In the genomic region with DNA sequence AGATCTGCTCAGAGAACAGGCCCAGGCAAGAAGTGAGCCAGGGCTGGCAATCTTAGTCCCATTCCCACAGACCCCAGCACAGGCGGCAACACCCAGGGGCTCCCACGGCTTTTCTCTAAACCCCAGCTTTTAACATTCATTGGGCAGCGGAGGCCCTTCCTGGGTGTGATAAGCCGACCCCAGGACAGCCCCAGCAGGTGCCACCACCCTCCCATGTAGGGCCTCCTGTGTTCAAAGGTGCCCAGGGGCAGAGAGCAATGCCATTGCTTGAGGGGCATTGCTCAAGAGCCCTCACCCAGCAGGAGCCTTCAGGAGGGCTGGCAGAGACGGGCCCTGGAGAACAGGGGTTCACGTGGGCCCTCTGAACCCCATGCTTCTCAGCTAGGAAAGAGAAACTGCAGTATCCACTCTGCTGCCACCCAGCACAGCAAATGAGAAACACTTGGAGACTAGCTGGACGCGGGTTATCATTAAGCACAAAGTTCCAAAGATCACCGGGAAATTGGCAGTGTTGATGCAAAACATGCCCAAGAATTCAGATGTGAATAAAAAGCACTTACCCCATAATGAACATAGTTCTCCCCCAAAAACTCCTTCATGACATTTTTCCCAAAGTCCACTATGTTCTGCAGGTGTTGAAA, we compare ENCODE assay signal across 19 cellular contexts. TPM values are rescaled to one million over a fixed set of nuclear protein-coding genes. Genes with fewer than 3 reads are reported as not detected.
DNase-seq lines count a peak whose midpoint lies in the region; ATAC-seq, FAIRE-seq and TF ChIP-seq lines count a peak whose summit lies in the region.
"Had no signal": no experiment of that assay in that cellular context is flagged by ENCODE, and none has a peak within 500 bp of the region (broad histone marks: within the 10 kb centered on the region; RNA-seq: fewer than 3 reads in every experiment).

No MANE protein-coding gene starts in this region.

- BruUV-seq in HepG2 (replicated peaks; lab: Mats Ljungman, UMichigan) = no TSS peak

- H3K9me3 Mint-ChIP-seq in glutamatergic neuron (ENCODE audit: unreplicated experiment) = peaks cover 2% of the 10 kb centered on the region
- H3K9me3 Mint-ChIP-seq: CD4-positive, alpha-beta T cell; IgD-negative memory B cell had no signal

- H3K27ac Mint-ChIP-seq in glutamatergic neuron (ENCODE audit: unreplicated experiment) = no peak overlapping the region
- H3K27ac Mint-ChIP-seq: CD4-positive, alpha-beta T cell; IgD-negative memory B cell had no signal

- no peak for DNase-seq in HepG2 (ENCODE audit: low spot score)
- DNase-seq in esophagus squamous epithelium (lab: John Stamatoyannopoulos, UW) = no peak
- DNase-seq in ovary = peak in 3 of 5 donors; percentile 7 to 18 (median 14)
- DNase-seq in aorta = peak; percentile 15 to 56
- no peak for DNase-seq in glutamatergic neuron
- DNase-seq in NK-92 treated with Interleukin-12 subunit alpha and Interleukin-12 subunit beta, amount 100 ng/mL, for 24 hours (lab: John Stamatoyannopoulos, UW) = no peak
- DNase-seq: Calu3; CD4-positive, alpha-beta T cell; NCI-H1436 treated with DMSO at 0.1 percent for 48 hours; NCI-H2081; NCI-H526; PC-9 had no signal

- peaks cover 10% of the 10 kb centered on the region for H3K79me2 ChIP-seq in HepG2 (ENCODE audit: insufficient read depth, low read length)

- H2AFZ ChIP-seq in HepG2 (ENCODE audit: low read length) = no peak overlapping the region
- H2AFZ ChIP-seq: PC-9 had no signal

- peaks cover 9 to 16% (median 11%) of the 10 kb centered on the region in 4 donors for H3K4me1 ChIP-seq in liver (ENCODE audit: control insufficient read depth in 4 of 4, insufficient read depth in 4 of 4, low read length in 3 of 4)
- H3K4me1 ChIP-seq in HepG2 (ENCODE audit: insufficient read depth, low read length) = no peaks in the 10 kb centered on the region
- H3K4me1 ChIP-seq in esophagus squamous epithelium = peaks cover 33 to 82% (median 49%) of the 10 kb centered on the region in 3 donors
- H3K4me1 ChIP-seq in ovary (ENCODE audit: insufficient read depth) = peaks cover 6% of the 10 kb centered on the region
- H3K4me1 ChIP-seq in aorta (ENCODE audit: control insufficient read depth in 1 of 2, insufficient read depth in 2 of 2, low read length in 2 of 2) = no peaks in the 10 kb centered on the region
- H3K4me1 ChIP-seq: HAP-1 had no signal

- intact Hi-C loops in HepG2 (cut with micrococcal nuclease; ENCODE audit: unreplicated experiment) = no loop called here
- intact Hi-C loops in esophagus squamous epithelium (cut with DNase I) = no loop called here
- intact Hi-C loops in ovary (cut with DNase I) = no loop called here
- intact Hi-C loops in aorta (cut with DNase I) = no loop called here

- no peak for TF ChIP-seq EP300 in HepG2 (IDR thresholded peaks at IDR 0.05; ENCODE audit: low read depth in 2 of 2, low read length in 2 of 2)
- TF ChIP-seq EP300 in HepG2 (CRISPR knock-in tag; IDR thresholded peaks at IDR 0.05; ENCODE audit: borderline replicate concordance) = no peak
- no peak for TF ChIP-seq EP300 in ovary (IDR thresholded peaks at IDR 0.05)

- peaks cover 4% of the 10 kb centered on the region for H3K4me1 Mint-ChIP-seq in glutamatergic neuron (ENCODE audit: low read depth, unreplicated experiment)

- H3K9ac ChIP-seq in liver (ENCODE audit: low read depth in 1 of 2, low read length in 2 of 2) (no peak overlapping the region), HepG2 (ENCODE audit: insufficient read depth, low read depth, low read length) (no peak overlapping the region)

- CTCF ChIA-PET in HepG2 (lab: Yijun Ruan, JAX; ENCODE audit: low intra/inter-chr PET ratio, low total read pairs) = no interaction called here

- peaks cover 6% of the 10 kb centered on the region for H3K36me3 Mint-ChIP-seq in glutamatergic neuron (ENCODE audit: unreplicated experiment)

- TF ChIP-seq CTCF in liver (IDR thresholded peaks at IDR 0.05; ENCODE audit: low read depth, low read length, missing input control) (no peak), HepG2 (CRISPR knock-in tag; IDR thresholded peaks at IDR 0.05) (no peak), esophagus squamous epithelium (IDR thresholded peaks at IDR 0.05) (no peak), ovary (IDR thresholded peaks at IDR 0.05) (no peak), glutamatergic neuron (IDR thresholded peaks at IDR 0.05; ENCODE audit: partially characterized antibody, unreplicated experiment) (no peak)

- no peaks in the 10 kb centered on the region for H4K20me1 ChIP-seq in HepG2 (ENCODE audit: insufficient read depth, low read length)

- POLR2A ChIA-PET in HepG2 (lab: Yijun Ruan, JAX) = no interaction called here

- H3K4me3 ChIP-seq in liver (ENCODE audit: low read depth in 1 of 3, low read length in 3 of 3) = no peak overlapping the region
- no peak overlapping the region for H3K4me3 ChIP-seq in HepG2 (replicated peaks in 1 of 3; ENCODE audit: insufficient read depth in 1 of 3, low read depth in 2 of 3, low read length in 3 of 3)
- H3K4me3 ChIP-seq in esophagus squamous epithelium = no peak overlapping the region
- no peak overlapping the region for H3K4me3 ChIP-seq in ovary
- H3K4me3 ChIP-seq in aorta (ENCODE audit: low read length in 2 of 2) = no peak overlapping the region
- H3K4me3 ChIP-seq: GM12878, HAP-1, PC-9 had no signal

- H3K27me3 Mint-ChIP-seq in glutamatergic neuron (ENCODE audit: unreplicated experiment) = peaks cover 7% of the 10 kb centered on the region
- H3K27me3 Mint-ChIP-seq: CD4-positive, alpha-beta T cell; IgD-negative memory B cell had no signal

- in situ Hi-C loops in HepG2 (cut with HindIII; ENCODE audit: extremely low pct_ligation_motif_present, low pct_unique_long_range_greater_than_20kb) = no loop called here

- ATAC-seq in HepG2 (no peak), aorta (ENCODE audit: low FRiP score) (no peak), HG03460 (IDR thresholded peaks at IDR 0.05; ENCODE audit: unreplicated experiment) (no peak)
- ATAC-seq: GM12878, Right ventricle myocardium inferior had no signal

- no peak overlapping the region for H3K4me2 ChIP-seq in HepG2 (ENCODE audit: low read depth, low read length)
- H3K4me2 ChIP-seq: PC-9 had no signal

- H3K27ac ChIP-seq in liver (ENCODE audit: low read depth in 1 of 2, low read length in 2 of 2) = peak overlapping the region in 1 of 2 donors; percentile 39
- no peak overlapping the region for H3K27ac ChIP-seq in HepG2 (ENCODE audit: extremely low read length, insufficient read depth, low read length)
- peak overlapping the region; percentile 89 to 96 (median 92) for H3K27ac ChIP-seq in esophagus squamous epithelium
- no peak overlapping the region for H3K27ac ChIP-seq in ovary
- H3K27ac ChIP-seq in aorta (ENCODE audit: low read depth in 1 of 2, low read length in 2 of 2) = no peak overlapping the region
- H3K27ac ChIP-seq: PC-9 had no signal

- TF ChIP-seq RAD21 in liver (IDR thresholded peaks at IDR 0.05) (no peak), HepG2 (CRISPR knock-in tag; IDR thresholded peaks at IDR 0.05) (no peak)

- no peak overlapping the region for H3K4me3 Mint-ChIP-seq in glutamatergic neuron (ENCODE audit: unreplicated experiment)
- H3K4me3 Mint-ChIP-seq: CD4-positive, alpha-beta T cell; IgD-negative memory B cell had no signal

- no peak for FAIRE-seq in HepG2 (lab: Jason Lieb, UNC)
- FAIRE-seq: GM12878, GM18507 had no signal

- WGBS in liver = 51% methylated on average over 9 of the region's 9 CpGs
- 92% methylated on average over 5 of the region's 9 CpGs for WGBS in HepG2 (ENCODE audit: low lambda C conversion rate)
- 35 to 57% methylated on average over 4 of the region's 9 CpGs for WGBS in esophagus squamous epithelium, 2 donors
- WGBS in ovary, 3 donors = 86 to 94% (median 91%) methylated on average over 9 of the region's 9 CpGs
- WGBS in aorta, 2 donors = 77 to 78% methylated on average over 9 of the region's 9 CpGs

- H3K36me3 ChIP-seq in liver (ENCODE audit: control insufficient read depth in 4 of 4, insufficient read depth in 3 of 4, low read depth in 1 of 4, low read length in 3 of 4) (peaks cover 3 to 6% (median 4%) of the 10 kb centered on the region in 4 donors), HepG2 (replicated peaks in 1 of 2; ENCODE audit: control insufficient read depth in 1 of 2, insufficient read depth in 2 of 2, low read length in 2 of 2) (peaks cover 4 to 41% of the 10 kb centered on the region in 2 experiments; a peak in 4 of 5 replicates), esophagus squamous epithelium (peaks cover 6 to 81% (median 11%) of the 10 kb centered on the region in 3 donors), ovary (no peaks in the 10 kb centered on the region), aorta (ENCODE audit: control insufficient read depth in 1 of 2, insufficient read depth in 2 of 2, low read length in 1 of 2) (no peaks in the 10 kb centered on the region)

- no peaks in the 10 kb centered on the region for H3K9me3 ChIP-seq in liver (ENCODE audit: control insufficient read depth in 4 of 4, low read length in 3 of 4)
- H3K9me3 ChIP-seq in HepG2 (ENCODE audit: low read length) = no peaks in the 10 kb centered on the region
- no peaks in the 10 kb centered on the region for H3K9me3 ChIP-seq in esophagus squamous epithelium
- H3K9me3 ChIP-seq in ovary = no peaks in the 10 kb centered on the region
- H3K9me3 ChIP-seq in aorta (ENCODE audit: control insufficient read depth, low read length) = no peaks in the 10 kb centered on the region
- H3K9me3 ChIP-seq: HAP-1 had no signal

- H3K27me3 ChIP-seq in liver (ENCODE audit: control insufficient read depth in 4 of 4, insufficient read depth in 4 of 4, low read length in 3 of 4) (no peaks in the 10 kb centered on the region), HepG2 (ENCODE audit: control insufficient read depth in 1 of 2, insufficient read depth in 2 of 2, low read length in 2 of 2) (no peaks in the 10 kb centered on the region), esophagus squamous epithelium (no peaks in the 10 kb centered on the region), ovary (no peaks in the 10 kb centered on the region), aorta (ENCODE audit: control insufficient read depth in 1 of 2, insufficient read depth in 2 of 2, low read length in 1 of 2) (no peaks in the 10 kb centered on the region)

- TF ChIP-seq POLR2A in HepG2 (IDR thresholded peaks at IDR 0.05; ENCODE audit: insufficient read depth in 1 of 2, low read depth in 2 of 2, low read length in 2 of 2) (no peak), esophagus squamous epithelium (IDR thresholded peaks at IDR 0.05) (no peak), ovary (IDR thresholded peaks at IDR 0.05) (no peak)

RNA-seq across cellular contexts. Expression of a gene that starts 13.9 kb away (rescaled TPM):
- total RNA-seq in liver (1 to 10 TPM; 2.9 to 5.9 TPM), HepG2 (2016; rRNA removed; fragmentation: Illumina TruSeq; extraction: Trizol) (14.1 and 15.1 TPM in 2 replicates), esophagus squamous epithelium (10 to 100 TPM; 41.8 to 86.9 (median 46.1) TPM), ovary (1 to 10 TPM; 5.7 to 8.5 (median 7.1) TPM), aorta (10 to 100 TPM in 1 of 2 donors, 1 to 10 TPM in 1; 7.6 to 12.1 TPM), glutamatergic neuron (ENCODE audit: unreplicated experiment) (7.0 TPM)
- polyA plus RNA-seq in liver (1 to 10 TPM; 2.1 to 4.2 TPM), HepG2 (2011; rRNA removed) (9.9 and 11.2 TPM in 2 replicates), ovary (1 to 10 TPM; 4.7 to 6.2 TPM), aorta (1 to 10 TPM; 2.5 to 6.0 TPM)
- 0.91 and 1.3 TPM in 2 replicates for total RNA-seq in HepG2 (2016; cell fraction: cytosol; rRNA removed; fragmentation: Illumina TruSeq; extraction: Trizol; ENCODE audit: low read depth)
- total RNA-seq in HepG2 (2016; cell fraction: insoluble cytoplasmic fraction; rRNA removed; fragmentation: Illumina TruSeq; extraction: Trizol) = 12.9 and 15.9 TPM in 2 replicates
- total RNA-seq in HepG2 (2016; cell fraction: membrane; rRNA removed; fragmentation: Illumina TruSeq; extraction: Trizol) = 4.6 and 5.0 TPM in 2 replicates
- 6.5 and 8.3 TPM in 2 replicates for total RNA-seq in HepG2 (2016; cell fraction: nucleus; rRNA removed; fragmentation: Illumina TruSeq; extraction: Trizol)
- 10.8 and 11.0 TPM in 2 replicates for polyA plus RNA-seq in HepG2 (2011; cell fraction: cytosol; rRNA removed)
- 17.2 and 18.8 TPM in 2 replicates for polyA plus RNA-seq in HepG2 (2011; cell fraction: nucleus; rRNA removed)
- 5.3 and 5.7 TPM in 2 replicates for polyA plus RNA-seq in HepG2 (2012)
- 0.66 and 1.2 TPM in 2 replicates for polyA plus RNA-seq in HepG2 (2016; cell fraction: cytosol; fragmentation: Illumina TruSeq; extraction: Trizol; ENCODE audit: low read depth)
- 16.3 and 16.9 TPM in 2 replicates for polyA plus RNA-seq in HepG2 (2016; cell fraction: insoluble cytoplasmic fraction; fragmentation: Illumina TruSeq; extraction: Trizol; ENCODE audit: low read depth)
- 2.2 and 3.4 TPM in 2 replicates for polyA plus RNA-seq in HepG2 (2016; cell fraction: membrane; fragmentation: Illumina TruSeq; extraction: Trizol; ENCODE audit: low read depth)
- polyA plus RNA-seq in HepG2 (2016; cell fraction: nucleus; fragmentation: Illumina TruSeq; extraction: Trizol; ENCODE audit: insufficient read depth, low read depth) = 12.6 and 15.6 TPM in 2 replicates
- 61.7 and 67.2 TPM in 2 replicates for polyA minus RNA-seq in HepG2 (2011; rRNA and poly(A)+ RNA removed; ENCODE audit: low replicate concordance)
- polyA minus RNA-seq in HepG2 (2011; cell fraction: cytosol; rRNA and poly(A)+ RNA removed) = 6.2 and 7.6 TPM in 2 replicates
- polyA minus RNA-seq in HepG2 (2011; cell fraction: nucleus; rRNA and poly(A)+ RNA removed) = 9.8 and 10.4 TPM in 2 replicates

Comparison
In these comparisons a context has a peak if more than half of its experiments do, and no peak if none do; other contexts are left out.
1. H3K27ac ChIP-seq: peak in esophagus squamous epithelium (4 of 4); none in HepG2 (single experiment), ovary (0 of 2) and aorta (0 of 2).
2. DNase-seq: peak in ovary (3 of 5) and aorta (2 of 2); none in HepG2 (single experiment), esophagus squamous epithelium (single experiment), glutamatergic neuron (single experiment) and NK-92 treated with Interleukin-12 subunit alpha and Interleukin-12 subunit beta, amount 100 ng/mL, for 24 hours (single experiment).